In genomic region chrX:135010921-135011320, GRCh38 we compare ENCODE assay signal across 1 cellular context.
TF ChIP-seq lines count a peak whose summit lies in the region.

No MANE protein-coding gene starts in this region.

TF ChIP-seq in GM23338, 12 proteins besides CTCF, POLR2A, EP300 and RAD21 (continued from another document):
- TF ChIP-seq ZNF462 (CRISPR knock-in tag; IDR thresholded peaks at IDR 0.05) (no peak), JUNB (IDR thresholded peaks at IDR 0.05; ENCODE audit: unreplicated experiment) (no peak), ETS1 (IDR thresholded peaks at IDR 0.05) (no peak), NANOG (IDR thresholded peaks at IDR 0.05; ENCODE audit: borderline replicate concordance) (no peak)
- TF ChIP-seq, protein P1, sequence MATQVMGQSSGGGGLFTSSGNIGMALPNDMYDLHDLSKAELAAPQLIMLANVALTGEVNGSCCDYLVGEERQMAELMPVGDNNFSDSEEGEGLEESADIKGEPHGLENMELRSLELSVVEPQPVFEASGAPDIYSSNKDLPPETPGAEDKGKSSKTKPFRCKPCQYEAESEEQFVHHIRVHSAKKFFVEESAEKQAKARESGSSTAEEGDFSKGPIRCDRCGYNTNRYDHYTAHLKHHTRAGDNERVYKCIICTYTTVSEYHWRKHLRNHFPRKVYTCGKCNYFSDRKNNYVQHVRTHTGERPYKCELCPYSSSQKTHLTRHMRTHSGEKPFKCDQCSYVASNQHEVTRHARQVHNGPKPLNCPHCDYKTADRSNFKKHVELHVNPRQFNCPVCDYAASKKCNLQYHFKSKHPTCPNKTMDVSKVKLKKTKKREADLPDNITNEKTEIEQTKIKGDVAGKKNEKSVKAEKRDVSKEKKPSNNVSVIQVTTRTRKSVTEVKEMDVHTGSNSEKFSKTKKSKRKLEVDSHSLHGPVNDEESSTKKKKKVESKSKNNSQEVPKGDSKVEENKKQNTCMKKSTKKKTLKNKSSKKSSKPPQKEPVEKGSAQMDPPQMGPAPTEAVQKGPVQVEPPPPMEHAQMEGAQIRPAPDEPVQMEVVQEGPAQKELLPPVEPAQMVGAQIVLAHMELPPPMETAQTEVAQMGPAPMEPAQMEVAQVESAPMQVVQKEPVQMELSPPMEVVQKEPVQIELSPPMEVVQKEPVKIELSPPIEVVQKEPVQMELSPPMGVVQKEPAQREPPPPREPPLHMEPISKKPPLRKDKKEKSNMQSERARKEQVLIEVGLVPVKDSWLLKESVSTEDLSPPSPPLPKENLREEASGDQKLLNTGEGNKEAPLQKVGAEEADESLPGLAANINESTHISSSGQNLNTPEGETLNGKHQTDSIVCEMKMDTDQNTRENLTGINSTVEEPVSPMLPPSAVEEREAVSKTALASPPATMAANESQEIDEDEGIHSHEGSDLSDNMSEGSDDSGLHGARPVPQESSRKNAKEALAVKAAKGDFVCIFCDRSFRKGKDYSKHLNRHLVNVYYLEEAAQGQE (IDR thresholded peaks at IDR 0.05; ENCODE audit: unreplicated experiment) = no peak
